Comparison of ENCODE assay signal across 19 cellular contexts in the genomic region with DNA sequence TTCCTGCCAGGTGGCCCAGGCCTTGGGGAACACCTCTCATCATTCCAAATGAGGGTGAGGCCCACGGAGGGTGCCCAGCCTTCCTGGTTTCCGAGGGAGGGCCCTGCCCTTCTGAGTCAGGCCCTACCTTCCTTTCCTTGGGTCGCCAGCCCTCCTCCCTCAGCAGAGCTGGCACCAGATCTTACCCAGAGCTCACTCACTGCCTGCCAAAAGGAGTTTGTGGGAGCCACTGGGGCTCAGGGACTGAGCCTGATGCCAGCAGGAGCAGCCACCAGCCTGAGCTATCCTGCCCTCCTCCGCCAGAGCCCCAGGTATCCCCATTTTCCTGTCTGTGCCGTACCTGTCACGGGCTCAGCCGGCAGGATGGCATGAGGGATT.
DNase-seq lines count a peak whose midpoint lies in the region; ATAC-seq and TF ChIP-seq lines count a peak whose summit lies in the region.
"Had no signal": no experiment of that assay in that cellular context is flagged by ENCODE, and none has a peak within 500 bp of the region (broad histone marks: within the 10 kb centered on the region; RNA-seq: fewer than 3 reads in every experiment).

No MANE protein-coding gene starts in this region.

- H3K27ac Mint-ChIP-seq in stimulated activated memory B cell treated with anti-CD40 and anti-IgM and Interleukin-4, amounts not matched to agents 10 μg/mL and 1 μg/mL and 100 μg/mL, for 72 hours, result no peak overlapping the region
- H3K27ac Mint-ChIP-seq: activated CD8-positive, alpha-beta T cell treated with anti-CD3 and anti-CD28 coated beads for 36 hours; activated naive CD8-positive, alpha-beta T cell treated with anti-CD3 and anti-CD28 coated beads for 36 hours had no signal

- H3K4me3 ChIP-seq in PC-3 (ENCODE audit: low read length) (no peak overlapping the region; the same call in 1 of the 2 replicates), esophagus (ENCODE audit: low read depth in 1 of 2, low read length in 2 of 2) (peak overlapping the region in 1 of 2 donors; percentile 24), muscle layer of colon (ENCODE audit: low read depth in 1 of 2, low read length in 2 of 2) (no peak overlapping the region), vagina (no peak overlapping the region)
- H3K4me3 ChIP-seq: body of pancreas, dorsolateral prefrontal cortex, suprapubic skin had no signal

- peak; percentile 84 for ATAC-seq in PC-3
- no peak for ATAC-seq in HG03457 (IDR thresholded peaks at IDR 0.05; ENCODE audit: unreplicated experiment)
- no peak for ATAC-seq in stimulated activated memory B cell treated with anti-CD40 and anti-IgM and Interleukin-4, amounts not matched to agents 10 μg/mL and 1 μg/mL and 100 μg/mL, for 72 hours
- ATAC-seq: activated CD8-positive, alpha-beta T cell treated with anti-CD3 and anti-CD28 coated beads for 36 hours; activated T-cell treated with anti-CD3 and anti-CD28 coated beads, Interleukin-2, amount 50 U/mL, for 4 hours; body of pancreas had no signal

- no peaks in the 10 kb centered on the region for H3K79me2 ChIP-seq in PC-3 (ENCODE audit: low read length)

- no peak for TF ChIP-seq CTCF in PC-3 (conservative IDR thresholded peaks at IDR 0.05; ENCODE audit: low read depth, low read length)
- no peak for TF ChIP-seq CTCF in vagina (IDR thresholded peaks at IDR 0.05)

- POLR2A ChIA-PET in PC-3 (lab: Charles Lee; ENCODE audit: unreplicated experiment), result no interaction called here

- intact Hi-C loops in PC-3 (cut with micrococcal nuclease), result loop anchor here (2.0 to 5.0 kb wide), 2 partner anchors 40 to 64 kb away; partner anchors contain the start of gene NRP2
- intact Hi-C loops in vagina (cut with DNase I), result no loop called here

- no TSS peak for BruUV-seq in PC-3 (replicated peaks; lab: Mats Ljungman, UMichigan)

- H3K27me3 Mint-ChIP-seq in stimulated activated memory B cell treated with anti-CD40 and anti-IgM and Interleukin-4, amounts not matched to agents 10 μg/mL and 1 μg/mL and 100 μg/mL, for 72 hours, result peaks cover 23% of the 10 kb centered on the region

- CTCF ChIA-PET in PC-3 (lab: Charles Lee), result no interaction called here

- peak overlapping the region; percentile 72 for H2AFZ ChIP-seq in PC-3 (ENCODE audit: low read length)

- no peak overlapping the region for H3K4me3 Mint-ChIP-seq in stimulated activated memory B cell treated with anti-CD40 and anti-IgM and Interleukin-4, amounts not matched to agents 10 μg/mL and 1 μg/mL and 100 μg/mL, for 72 hours
- H3K4me3 Mint-ChIP-seq: activated CD8-positive, alpha-beta T cell treated with anti-CD3 and anti-CD28 coated beads for 36 hours; activated naive CD8-positive, alpha-beta T cell treated with anti-CD3 and anti-CD28 coated beads for 36 hours; activated T-cell treated with anti-CD3 and anti-CD28 coated beads, Interleukin-2, amount 50 U/mL, for 4 hours; H9 had no signal

- DNase-seq in PC-3 (peak; percentile 92), vagina (ENCODE audit: extremely low spot score in 2 of 2) (no peak), kidney glomerular epithelial cell (lab: John Stamatoyannopoulos, UW) (no peak)
- DNase-seq: activated CD8-positive, alpha-beta T cell treated with anti-CD3 and anti-CD28 coated beads for 36 hours; activated naive CD8-positive, alpha-beta T cell treated with anti-CD3 and anti-CD28 coated beads for 36 hours; activated T-cell treated with anti-CD3 and anti-CD28 coated beads, Interleukin-2, amount 50 U/mL, for 4 hours; DMS153; H9; NCI-H1436 treated with DMSO at 0.1 percent for 48 hours; RPMI8226; stimulated activated CD4-positive, alpha-beta T cell treated with anti-CD3 and anti-CD28 coated beads, Interleukin-4, amount 100 ng/mL, for 24 hours; WERI-Rb-1 had no signal

- H3K27me3 ChIP-seq in PC-3 (ENCODE audit: low read length) (no peaks in the 10 kb centered on the region), esophagus (ENCODE audit: control insufficient read depth in 1 of 2, insufficient read depth in 2 of 2, low read length in 2 of 2) (no peaks in the 10 kb centered on the region), muscle layer of colon (ENCODE audit: control insufficient read depth in 1 of 2, insufficient read depth in 2 of 2, low read length in 2 of 2) (no peaks in the 10 kb centered on the region), vagina (no peaks in the 10 kb centered on the region)
- H3K27me3 ChIP-seq: body of pancreas, dorsolateral prefrontal cortex, suprapubic skin had no signal

- no peaks in the 10 kb centered on the region for H4K20me1 ChIP-seq in PC-3 (ENCODE audit: low read length)

- TF ChIP-seq POLR2A in vagina (IDR thresholded peaks at IDR 0.05), result no peak

- peak overlapping the region; percentile 69 for H3K9ac ChIP-seq in PC-3 (ENCODE audit: low read length)
- H3K9ac ChIP-seq in muscle layer of colon (ENCODE audit: low read length), result no peak overlapping the region

- H3F3A ChIP-seq in PC-3 (ENCODE audit: low read length, unreplicated experiment), result no peaks in the 10 kb centered on the region

- no peaks in the 10 kb centered on the region for H3K4me1 Mint-ChIP-seq in stimulated activated memory B cell treated with anti-CD40 and anti-IgM and Interleukin-4, amounts not matched to agents 10 μg/mL and 1 μg/mL and 100 μg/mL, for 72 hours
- H3K4me1 Mint-ChIP-seq: activated naive CD8-positive, alpha-beta T cell treated with anti-CD3 and anti-CD28 coated beads for 36 hours had no signal

- H3K4me1 ChIP-seq in PC-3 (ENCODE audit: insufficient read depth, low read length) (peaks cover 59% of the 10 kb centered on the region), esophagus (ENCODE audit: control insufficient read depth in 2 of 2, insufficient read depth in 2 of 2, low read length in 1 of 2) (peaks cover under 1 to 19% of the 10 kb centered on the region in 2 donors), muscle layer of colon (ENCODE audit: insufficient read depth, low read length) (peaks cover 66% of the 10 kb centered on the region), vagina (peaks cover 37% of the 10 kb centered on the region)
- H3K4me1 ChIP-seq: body of pancreas had no signal

- H3K9me3 ChIP-seq in PC-3 (ENCODE audit: low read length), result no peaks in the 10 kb centered on the region
- no peaks in the 10 kb centered on the region for H3K9me3 ChIP-seq in esophagus (ENCODE audit: control insufficient read depth in 2 of 2, insufficient read depth in 1 of 2, low read depth in 1 of 2, low read length in 1 of 2)
- H3K9me3 ChIP-seq in muscle layer of colon (ENCODE audit: low read length), result no peaks in the 10 kb centered on the region
- no peaks in the 10 kb centered on the region for H3K9me3 ChIP-seq in vagina
- H3K9me3 ChIP-seq: body of pancreas, suprapubic skin had no signal

- H3K36me3 ChIP-seq in PC-3 (ENCODE audit: low read depth, low read length), result no peaks in the 10 kb centered on the region
- peaks cover under 1 to 5% of the 10 kb centered on the region in 2 donors for H3K36me3 ChIP-seq in esophagus (ENCODE audit: control insufficient read depth in 2 of 2, insufficient read depth in 2 of 2, low read length in 1 of 2)
- peaks cover 92% of the 10 kb centered on the region for H3K36me3 ChIP-seq in muscle layer of colon (ENCODE audit: insufficient read depth, low read length)
- peaks cover 0 to 11% of the 10 kb centered on the region in 2 donors for H3K36me3 ChIP-seq in vagina

- 42 to 64% methylated on average over 7 of the region's 7 CpGs for WGBS in esophagus, 2 donors

- H3K9me2 ChIP-seq in PC-3 (replicated peaks; ENCODE audit: low read length), result no peaks in the 10 kb centered on the region

- H3K36me3 Mint-ChIP-seq in stimulated activated memory B cell treated with anti-CD40 and anti-IgM and Interleukin-4, amounts not matched to agents 10 μg/mL and 1 μg/mL and 100 μg/mL, for 72 hours, result peaks cover 4% of the 10 kb centered on the region
- H3K36me3 Mint-ChIP-seq: activated naive CD8-positive, alpha-beta T cell treated with anti-CD3 and anti-CD28 coated beads for 36 hours had no signal

- no peaks in the 10 kb centered on the region for H3K9me3 Mint-ChIP-seq in stimulated activated memory B cell treated with anti-CD40 and anti-IgM and Interleukin-4, amounts not matched to agents 10 μg/mL and 1 μg/mL and 100 μg/mL, for 72 hours
- H3K9me3 Mint-ChIP-seq: activated CD8-positive, alpha-beta T cell treated with anti-CD3 and anti-CD28 coated beads for 36 hours; activated naive CD8-positive, alpha-beta T cell treated with anti-CD3 and anti-CD28 coated beads for 36 hours; activated T-cell treated with anti-CD3 and anti-CD28 coated beads, Interleukin-2, amount 50 U/mL, for 4 hours; H9 had no signal

- H3K4me2 ChIP-seq in PC-3 (ENCODE audit: low read length), result peak overlapping the region; percentile 57

- H3K27ac ChIP-seq in PC-3 (ENCODE audit: low read length) (peak overlapping the region; percentile 99), esophagus (ENCODE audit: low read depth in 2 of 2, low read length in 1 of 2) (peak overlapping the region; percentile 69 to 92), muscle layer of colon (ENCODE audit: low read depth, low read length) (peak overlapping the region; percentile 82), vagina (peak overlapping the region; percentile 42)
- H3K27ac ChIP-seq: body of pancreas, dorsolateral prefrontal cortex, suprapubic skin, WERI-Rb-1 had no signal

Comparison
In these comparisons a context has a peak if more than half of its experiments do, and no peak if none do; other contexts are left out.
1. H3K27ac ChIP-seq: peak in every context shown above with its lines; median percentile 99 in PC-3; 82 in muscle layer of colon; 80 in esophagus; 42 in vagina.